Comparison of ENCODE assay signal across 21 cellular contexts in genomic region chr4:126446917-126447316, GRCh38.
"Had no signal": no experiment of that assay in that cellular context is flagged by ENCODE, and none has a peak within 500 bp of the region (broad histone marks: within the 10 kb centered on the region; RNA-seq: fewer than 3 reads in every experiment).

No MANE protein-coding gene starts in this region.

- H3K27ac Mint-ChIP-seq: immature natural killer cell; mesothelial cell of epicardium; naive B cell; naive thymus-derived CD8-positive, alpha-beta T cell had no signal

- H3K4me3 ChIP-seq: coronary artery, dorsolateral prefrontal cortex, esophagus muscularis mucosa, gastroesophageal sphincter, heart right ventricle, left lung, lower lobe of right lung, mucosa of descending colon had no signal

- H3K27me3 Mint-ChIP-seq: naive B cell; naive thymus-derived CD8-positive, alpha-beta T cell had no signal

- H3K9me3 ChIP-seq: esophagus muscularis mucosa, gastroesophageal sphincter, left lung, lower lobe of right lung, mucosa of descending colon had no signal

- H3K27ac ChIP-seq: coronary artery, dorsolateral prefrontal cortex, esophagus muscularis mucosa, foreskin keratinocyte, gastroesophageal sphincter, heart right ventricle, left lung, lower lobe of right lung had no signal

- H3K36me3 Mint-ChIP-seq: immature natural killer cell; mesothelial cell of epicardium; naive B cell; naive thymus-derived CD8-positive, alpha-beta T cell had no signal

- H3K4me1 ChIP-seq: esophagus muscularis mucosa, foreskin keratinocyte, gastroesophageal sphincter, left lung, lower lobe of right lung had no signal

- H3K36me3 ChIP-seq: esophagus muscularis mucosa, gastroesophageal sphincter, heart right ventricle, left lung, lower lobe of right lung had no signal

- ATAC-seq: foreskin keratinocyte; gastroesophageal sphincter; left lung; lower lobe of right lung; mucosa of descending colon; naive thymus-derived CD8-positive, alpha-beta T cell had no signal

- H3K4me1 Mint-ChIP-seq: immature natural killer cell; naive B cell; naive thymus-derived CD8-positive, alpha-beta T cell had no signal

- H3K27me3 ChIP-seq: dorsolateral prefrontal cortex, esophagus muscularis mucosa, foreskin keratinocyte, gastroesophageal sphincter, heart right ventricle, left lung had no signal

- DNase-seq: dermis blood vessel endothelial cell; dorsolateral prefrontal cortex; effector CD4-positive, alpha-beta T cell; effector memory CD4-positive, alpha-beta T cell; foreskin keratinocyte; heart right ventricle; hippocampal formation; immature natural killer cell; islet precursor cell; kidney; kidney glomerular epithelial cell; left lung; lower lobe of right lung; mesenchymal stem cell; mucosa of descending colon; naive B cell; naive thymus-derived CD8-positive, alpha-beta T cell had no signal

- H3K4me3 Mint-ChIP-seq: immature natural killer cell; mesothelial cell of epicardium; naive B cell; naive thymus-derived CD8-positive, alpha-beta T cell had no signal
